ENCODE assay signal across 15 cellular contexts in genomic region chr2:33453905-33454479, GRCh38. TPM values are rescaled to one million over a fixed set of nuclear protein-coding genes. Genes with fewer than 3 reads are reported as not detected.
A peak's percentile ranks its signal among the peaks of the same experiment; 100 is the strongest.
DNase-seq lines count a peak whose midpoint lies in the region; ATAC-seq and TF ChIP-seq lines count a peak whose summit lies in the region.
"Had no signal": no experiment of that assay in that cellular context is flagged by ENCODE, and none has a peak within 500 bp of the region (broad histone marks: within the 10 kb centered on the region; RNA-seq: fewer than 3 reads in every experiment).

No MANE protein-coding gene starts in this region.

- no peak for TF ChIP-seq CTCF in HEK293 (tag by site-specific recombination; IDR thresholded peaks at IDR 0.05)
- no peak for TF ChIP-seq CTCF in IMR-90 (conservative IDR thresholded peaks at IDR 0.05; ENCODE audit: low read depth, low read length)
- TF ChIP-seq CTCF in foreskin keratinocyte (conservative IDR thresholded peaks at IDR 0.05) = no peak
- no peak for TF ChIP-seq CTCF in heart left ventricle (IDR thresholded peaks at IDR 0.05)
- TF ChIP-seq CTCF in chondrocyte (IDR thresholded peaks at IDR 0.05) = no peak

- H3K4me1 ChIP-seq in HEK293 (ENCODE audit: control insufficient read depth, insufficient read depth, low read length) (no peaks in the 10 kb centered on the region), IMR-90 (ENCODE audit: control insufficient read depth, insufficient read depth, low read length) (peaks cover 2% of the 10 kb centered on the region; the same call in 1 of the 2 replicates), foreskin keratinocyte (no peaks in the 10 kb centered on the region), heart left ventricle (peaks cover 0 to 19% (median 8%) of the 10 kb centered on the region in 12 donors)

- no peaks in the 10 kb centered on the region for H3K79me1 ChIP-seq in IMR-90 (ENCODE audit: low read depth in 1 of 2, low read length in 2 of 2)

- no peak overlapping the region for H4K91ac ChIP-seq in IMR-90 (ENCODE audit: insufficient read depth, low read depth, low read length)

- no peak overlapping the region for H2AFZ ChIP-seq in IMR-90 (replicated peaks; ENCODE audit: low read length, poor library complexity)
- H2AFZ ChIP-seq: GM23338 had no signal

- DNase-seq in ELR (ENCODE audit: low read depth) (peak; percentile 53), IMR-90 (peak; percentile 40), foreskin keratinocyte (peak in 1 of 2 donors; percentile 5), heart left ventricle (no peak), chondrocyte (ENCODE audit: low spot score) (no peak)
- DNase-seq: C1 segment of cervical spinal cord; Calu3; CD4-positive, alpha-beta memory T cell; COR-L47; DMS53; DMS79 treated with DMSO at 0.1 percent for 48 hours; H9 had no signal

- POLR2A ChIA-PET in HEK293 (lab: Yijun Ruan, JAX) = no interaction called here
- POLR2A ChIA-PET in IMR-90 (lab: Charles Lee; ENCODE audit: unreplicated experiment) = no interaction called here

- no peak overlapping the region for H2BK15ac ChIP-seq in IMR-90 (ENCODE audit: low read depth, low read length)

- H2AK9ac ChIP-seq in IMR-90 (replicated peaks; ENCODE audit: low read depth, low read length, poor library complexity) = no peak overlapping the region

- no peak overlapping the region for H2BK5ac ChIP-seq in IMR-90 (ENCODE audit: low read depth, low read length, poor library complexity, severe bottlenecking)

- no peak overlapping the region for H3K56ac ChIP-seq in IMR-90 (ENCODE audit: extremely low read depth, insufficient read depth, low read length)

- H3K36me3 Mint-ChIP-seq in chondrocyte (ENCODE audit: low read depth) = peaks cover 9% of the 10 kb centered on the region

- no peak overlapping the region for H3K18ac ChIP-seq in IMR-90 (ENCODE audit: low read depth, low read length)

- no peak overlapping the region for H3K4me2 ChIP-seq in IMR-90 (ENCODE audit: low read depth, low read length)
- H3K4me2 ChIP-seq: GM23338 had no signal

- TF ChIP-seq POLR2A in IMR-90 (IDR thresholded peaks at IDR 0.05; ENCODE audit: low read depth, low read length) = no peak
- no peak for TF ChIP-seq POLR2A in heart left ventricle (IDR thresholded peaks at IDR 0.05)

- intact Hi-C loops in IMR-90 (cut with micrococcal nuclease) (no loop called here), heart left ventricle (cut with DNase I) (loop anchor here in 1 of 10 donors (10.0 kb wide), 1 partner anchor 121 kb away; no protein-coding TSS in a partner anchor)

- H2BK20ac ChIP-seq in IMR-90 (ENCODE audit: low read depth, low read length) = no peak overlapping the region

- H3K27ac ChIP-seq in HEK293 (ENCODE audit: extremely low read depth, low read depth, low read length) (no peak overlapping the region), IMR-90 (ENCODE audit: insufficient read depth, low read length) (no peak overlapping the region), foreskin keratinocyte (no peak overlapping the region), heart left ventricle (no peak overlapping the region)

- dilution Hi-C loops in IMR-90 (cut with HindIII; ENCODE audit: low sequenced_read_pairs, unreplicated experiment) = no loop called here

- H3K9me3 ChIP-seq in HEK293 (ENCODE audit: control insufficient read depth, insufficient read depth, low read depth, low read length) (no peaks in the 10 kb centered on the region), IMR-90 (ENCODE audit: control insufficient read depth, insufficient read depth, low read length) (peaks cover 7% of the 10 kb centered on the region), heart left ventricle (peaks cover 0 to 38% (median 13%) of the 10 kb centered on the region in 12 donors)

- ATAC-seq in IMR-90 (ENCODE audit: low read depth) = no peak
- ATAC-seq in foreskin keratinocyte = peak; percentile 46
- ATAC-seq in heart left ventricle = no peak
- ATAC-seq: GM23338, HCT116 had no signal

- no peak overlapping the region for H3K9ac ChIP-seq in IMR-90 (ENCODE audit: low read depth, low read length)

- no peak overlapping the region for H3K23ac ChIP-seq in IMR-90 (ENCODE audit: low read depth, low read length)

- no peaks in the 10 kb centered on the region for H3K36me3 ChIP-seq in HEK293 (ENCODE audit: control insufficient read depth in 2 of 2, insufficient read depth in 1 of 2, low read length in 2 of 2)
- H3K36me3 ChIP-seq in IMR-90 (ENCODE audit: control insufficient read depth, insufficient read depth, low read length) = no peaks in the 10 kb centered on the region
- H3K36me3 ChIP-seq in heart left ventricle = peaks cover 0 to 18% (median 0%) of the 10 kb centered on the region in 9 donors

- in situ Hi-C loops in IMR-90 (cut with MboI; ENCODE audit: low sequenced_read_pairs) = no loop called here

- H3K4ac ChIP-seq in IMR-90 (ENCODE audit: low read depth, low read length) = no peak overlapping the region

- H2BK120ac ChIP-seq in IMR-90 (ENCODE audit: low read depth, low read length) = no peak overlapping the region

- peaks cover 11% of the 10 kb centered on the region for H3K4me1 Mint-ChIP-seq in chondrocyte (ENCODE audit: low read depth)
- H3K4me1 Mint-ChIP-seq: CD4-positive, alpha-beta memory T cell had no signal

- no peak overlapping the region for H3K14ac ChIP-seq in IMR-90 (replicated peaks; ENCODE audit: low read depth, low read length)

- H3K9me1 ChIP-seq in IMR-90 (ENCODE audit: insufficient read depth, low read length) = no peaks in the 10 kb centered on the region

- no TSS peak for BruUV-seq in IMR-90 (replicated peaks; lab: Mats Ljungman, UMichigan)

- H4K20me1 ChIP-seq in IMR-90 (ENCODE audit: insufficient read depth, low read length) = no peaks in the 10 kb centered on the region

- H3K27me3 ChIP-seq in IMR-90 (ENCODE audit: control insufficient read depth, insufficient read depth, low read length) = no peaks in the 10 kb centered on the region
- H3K27me3 ChIP-seq in foreskin keratinocyte = no peaks in the 10 kb centered on the region
- no peaks in the 10 kb centered on the region for H3K27me3 ChIP-seq in heart left ventricle

- no peak for TF ChIP-seq RAD21 in IMR-90 (IDR thresholded peaks at IDR 0.05; ENCODE audit: low read length)

- H3K27ac Mint-ChIP-seq in chondrocyte (ENCODE audit: unreplicated experiment) = no peak overlapping the region
- H3K27ac Mint-ChIP-seq: CD4-positive, alpha-beta memory T cell; GM23338; H9 had no signal

- H3K4me3 Mint-ChIP-seq in chondrocyte (ENCODE audit: unreplicated experiment) = no peak overlapping the region
- H3K4me3 Mint-ChIP-seq: CD4-positive, alpha-beta memory T cell; GM23338; H9 had no signal

- peaks cover 24% of the 10 kb centered on the region for H3K9me3 Mint-ChIP-seq in chondrocyte (ENCODE audit: low read depth)

- H2AK5ac ChIP-seq in IMR-90 (ENCODE audit: low read depth, low read length) = no peak overlapping the region

- H4K5ac ChIP-seq in IMR-90 (ENCODE audit: low read depth, low read length) = no peak overlapping the region

- no peak overlapping the region for H3K4me3 ChIP-seq in HEK293 (ENCODE audit: low read depth, low read length)
- H3K4me3 ChIP-seq in IMR-90 (ENCODE audit: insufficient read depth, low read depth, low read length) = no peak overlapping the region
- no peak overlapping the region for H3K4me3 ChIP-seq in heart left ventricle
- H3K4me3 ChIP-seq: GM23338 had no signal

- H3K27me3 Mint-ChIP-seq in chondrocyte (ENCODE audit: low read depth) = no peaks in the 10 kb centered on the region

- CTCF ChIA-PET in HEK293 (lab: Yijun Ruan, JAX) (interaction anchor here (0.7 kb wide), 1 partner anchor 60 kb away, joined by 4 read pairs; no protein-coding TSS in a partner anchor), IMR-90 (lab: Yijun Ruan, JAX) (no interaction called here)

- no peak overlapping the region for H4K8ac ChIP-seq in IMR-90 (ENCODE audit: low read depth in 2 of 2, low read length in 2 of 2)

TF ChIP-seq in HEK293, 187 proteins besides CTCF, POLR2A, EP300 and RAD21:
- TF ChIP-seq ZSCAN18 (tag by site-specific recombination; IDR thresholded peaks at IDR 0.05) (no peak), ZNF548 (tag by site-specific recombination; IDR thresholded peaks at IDR 0.05) (peak; percentile 69)

TF ChIP-seq in IMR-90, 13 proteins besides CTCF, POLR2A, EP300 and RAD21 (continues in another document):
- TF ChIP-seq USF2 (IDR thresholded peaks at IDR 0.05; ENCODE audit: low read depth, low read length) (no peak), CEBPB (IDR thresholded peaks at IDR 0.05; ENCODE audit: low read depth, low read length) (no peak), BHLHE40 (IDR thresholded peaks at IDR 0.05; ENCODE audit: low read depth, low read length) (no peak), MAFK (IDR thresholded peaks at IDR 0.05; ENCODE audit: low read depth, low read length) (no peak), ELK1 (IDR thresholded peaks at IDR 0.05; ENCODE audit: borderline replicate concordance, low read depth, low read length) (no peak), FOS (IDR thresholded peaks at IDR 0.05; ENCODE audit: low read depth, low read length) (no peak), RFX5 (IDR thresholded peaks at IDR 0.05; ENCODE audit: low read depth, low read length) (no peak), MXI1 (IDR thresholded peaks at IDR 0.05; ENCODE audit: borderline replicate concordance, low read depth, low read length) (no peak), NFE2L2 (IDR thresholded peaks at IDR 0.05; ENCODE audit: low read depth, low read length) (no peak), SMC3 (IDR thresholded peaks at IDR 0.05; ENCODE audit: low read depth, low read length) (no peak)

RNA-seq across cellular contexts. Expression of gene RASGRP3, which starts 22.5 kb away (rescaled TPM):
- total RNA-seq in IMR-90 (2012; rRNA removed) = 2.5 and 3.0 TPM in 2 replicates
- 0.87 and 1.7 TPM in 2 replicates for polyA plus RNA-seq in IMR-90 (2012; rRNA removed)
- polyA plus RNA-seq in IMR-90 (2012; cell fraction: cytosol; rRNA removed) = 0.42 and 0.52 TPM in 2 replicates
- 0.48 and 2.8 TPM in 2 replicates for polyA plus RNA-seq in IMR-90 (2012; cell fraction: nucleus; rRNA removed; ENCODE audit: low replicate concordance)
- total RNA-seq in foreskin keratinocyte = 0.25 and 0.61 TPM in 2 replicates
- polyA plus RNA-seq in foreskin keratinocyte = 0.19 and 0.22 TPM in 2 replicates
- total RNA-seq in heart left ventricle = 10 to 100 TPM; 47.8 to 73.3 (median 62.2) TPM
- 10 to 100 TPM; 17.7 to 27.2 TPM for polyA plus RNA-seq in heart left ventricle
- 3.0 to 3.7 TPM (median 3.0 TPM) in 3 replicates for total RNA-seq in chondrocyte
- total RNA-seq: H9 had no signal

Comparison
In these comparisons a context has a peak if more than half of its experiments do, and no peak if none do; other contexts are left out.
1. DNase-seq: peak in ELR (single experiment) and IMR-90 (single experiment); none in heart left ventricle (0 of 5) and chondrocyte (single experiment).
2. RNA of gene RASGRP3, which starts 22.5 kb away (total RNA-seq): 47.8 to 73.3 TPM in heart left ventricle; 2.5 to 3.0 TPM in IMR-90, 3.0 to 3.7 TPM in chondrocyte and 0.25 to 0.61 TPM in foreskin keratinocyte; every median in the first group is over 10 times any median in the second.